Comparison of ENCODE assay signal across 17 cellular contexts in genomic region chr3:2540115-2540514, GRCh38.
DNase-seq lines count a peak whose midpoint lies in the region; ATAC-seq and TF ChIP-seq lines count a peak whose summit lies in the region.
"Had no signal": no experiment of that assay in that cellular context is flagged by ENCODE, and none has a peak within 500 bp of the region (broad histone marks: within the 10 kb centered on the region; RNA-seq: fewer than 3 reads in every experiment).

No MANE protein-coding gene starts in this region.

- intact Hi-C loops in activated CD8-positive, alpha-beta T cell treated with anti-CD3 and anti-CD28 coated beads for 36 hours (cut with micrococcal nuclease), result no loop called here

- no peak overlapping the region for H3K27ac Mint-ChIP-seq in activated CD8-positive, alpha-beta T cell treated with anti-CD3 and anti-CD28 coated beads for 36 hours
- H3K27ac Mint-ChIP-seq in activated CD8-positive, alpha-beta T cell treated with anti-CD3 and anti-CD28 coated beads, Interleukin-2, amount 10 ng/mL, durations not matched to agents 7 days and 5 days, result no peak overlapping the region
- H3K27ac Mint-ChIP-seq: CD8-positive, alpha-beta T cell had no signal

- no peaks in the 10 kb centered on the region for H3K27me3 Mint-ChIP-seq in activated CD8-positive, alpha-beta T cell treated with anti-CD3 and anti-CD28 coated beads for 36 hours
- H3K27me3 Mint-ChIP-seq in activated CD8-positive, alpha-beta T cell treated with anti-CD3 and anti-CD28 coated beads, Interleukin-2, amount 10 ng/mL, durations not matched to agents 7 days and 5 days (ENCODE audit: low read depth), result no peaks in the 10 kb centered on the region

- no peak for ATAC-seq in activated CD8-positive, alpha-beta T cell treated with anti-CD3 and anti-CD28 coated beads for 36 hours
- ATAC-seq in activated CD8-positive, alpha-beta T cell treated with anti-CD3 and anti-CD28 coated beads, Interleukin-2, amount 10 ng/mL, durations not matched to agents 7 days and 5 days, result no peak
- no peak for ATAC-seq in GM19397 (IDR thresholded peaks at IDR 0.05; ENCODE audit: unreplicated experiment)
- ATAC-seq: CD8-positive, alpha-beta T cell; HepG2 had no signal

- no peak for TF ChIP-seq CTCF in activated CD8-positive, alpha-beta T cell treated with anti-CD3 and anti-CD28 coated beads for 36 hours (IDR thresholded peaks at IDR 0.05)

- peak; percentile 11 for DNase-seq in activated CD8-positive, alpha-beta T cell treated with anti-CD3 and anti-CD28 coated beads for 36 hours
- no peak for DNase-seq in activated CD8-positive, alpha-beta T cell treated with anti-CD3 and anti-CD28 coated beads, Interleukin-2, amount 10 ng/mL, durations not matched to agents 7 days and 5 days
- DNase-seq in HK-2 (ENCODE audit: unreplicated experiment) (peak; percentile 3), OCI-M1 (lab: John Stamatoyannopoulos, UW) (peak; percentile 67), renal cortical epithelial cell (ENCODE audit: low read depth) (peak; percentile 44), dermis blood vessel endothelial cell (no peak)
- DNase-seq: BE2C; CD8-positive, alpha-beta T cell; EL; Kasumi-1; NCI-H1048; NCI-H146; NCI-H2081 treated with DMSO at 0.1 percent for 48 hours; NCI-H774; SHP77 treated with DMSO at 0.1 percent for 48 hours had no signal

- POLR2A ChIA-PET in activated CD8-positive, alpha-beta T cell treated with anti-CD3 and anti-CD28 coated beads for 36 hours (lab: Charles Lee), result no interaction called here
- POLR2A ChIA-PET in activated CD8-positive, alpha-beta T cell treated with anti-CD3 and anti-CD28 coated beads, Interleukin-2, amount 10 ng/mL, durations not matched to agents 7 days and 5 days (lab: Charles Lee), result no interaction called here

- no peaks in the 10 kb centered on the region for H3K4me1 Mint-ChIP-seq in activated CD8-positive, alpha-beta T cell treated with anti-CD3 and anti-CD28 coated beads for 36 hours (ENCODE audit: low read depth)
- H3K4me1 Mint-ChIP-seq in activated CD8-positive, alpha-beta T cell treated with anti-CD3 and anti-CD28 coated beads, Interleukin-2, amount 10 ng/mL, durations not matched to agents 7 days and 5 days (ENCODE audit: low read depth), result no peaks in the 10 kb centered on the region

- no peak overlapping the region for H3K4me3 Mint-ChIP-seq in activated CD8-positive, alpha-beta T cell treated with anti-CD3 and anti-CD28 coated beads for 36 hours
- no peak overlapping the region for H3K4me3 Mint-ChIP-seq in activated CD8-positive, alpha-beta T cell treated with anti-CD3 and anti-CD28 coated beads, Interleukin-2, amount 10 ng/mL, durations not matched to agents 7 days and 5 days
- H3K4me3 Mint-ChIP-seq: CD8-positive, alpha-beta T cell had no signal

- CTCF ChIA-PET in activated CD8-positive, alpha-beta T cell treated with anti-CD3 and anti-CD28 coated beads for 36 hours (lab: Charles Lee), result no interaction called here
- CTCF ChIA-PET in activated CD8-positive, alpha-beta T cell treated with anti-CD3 and anti-CD28 coated beads, Interleukin-2, amount 10 ng/mL, durations not matched to agents 7 days and 5 days (lab: Charles Lee), result no interaction called here

- H3K9me3 Mint-ChIP-seq in activated CD8-positive, alpha-beta T cell treated with anti-CD3 and anti-CD28 coated beads for 36 hours, result peaks cover 3% of the 10 kb centered on the region
- no peaks in the 10 kb centered on the region for H3K9me3 Mint-ChIP-seq in activated CD8-positive, alpha-beta T cell treated with anti-CD3 and anti-CD28 coated beads, Interleukin-2, amount 10 ng/mL, durations not matched to agents 7 days and 5 days (ENCODE audit: insufficient read depth)

- H3K36me3 Mint-ChIP-seq in activated CD8-positive, alpha-beta T cell treated with anti-CD3 and anti-CD28 coated beads for 36 hours (ENCODE audit: low read depth), result no peaks in the 10 kb centered on the region
- H3K36me3 Mint-ChIP-seq in activated CD8-positive, alpha-beta T cell treated with anti-CD3 and anti-CD28 coated beads, Interleukin-2, amount 10 ng/mL, durations not matched to agents 7 days and 5 days (ENCODE audit: low read depth), result no peaks in the 10 kb centered on the region
- H3K36me3 Mint-ChIP-seq: CD8-positive, alpha-beta T cell had no signal

Comparison
In these comparisons a context has a peak if more than half of its experiments do, and no peak if none do; other contexts are left out.
1. DNase-seq: peak in activated CD8-positive, alpha-beta T cell treated with anti-CD3 and anti-CD28 coated beads for 36 hours (single experiment), HK-2 (single experiment), OCI-M1 (single experiment) and renal cortical epithelial cell (single experiment); none in activated CD8-positive, alpha-beta T cell treated with anti-CD3 and anti-CD28 coated beads, Interleukin-2, amount 10 ng/mL, durations not matched to agents 7 days and 5 days (single experiment) and dermis blood vessel endothelial cell (single experiment).